16 cellular contexts compared by ENCODE assay signal in the genomic region with DNA sequence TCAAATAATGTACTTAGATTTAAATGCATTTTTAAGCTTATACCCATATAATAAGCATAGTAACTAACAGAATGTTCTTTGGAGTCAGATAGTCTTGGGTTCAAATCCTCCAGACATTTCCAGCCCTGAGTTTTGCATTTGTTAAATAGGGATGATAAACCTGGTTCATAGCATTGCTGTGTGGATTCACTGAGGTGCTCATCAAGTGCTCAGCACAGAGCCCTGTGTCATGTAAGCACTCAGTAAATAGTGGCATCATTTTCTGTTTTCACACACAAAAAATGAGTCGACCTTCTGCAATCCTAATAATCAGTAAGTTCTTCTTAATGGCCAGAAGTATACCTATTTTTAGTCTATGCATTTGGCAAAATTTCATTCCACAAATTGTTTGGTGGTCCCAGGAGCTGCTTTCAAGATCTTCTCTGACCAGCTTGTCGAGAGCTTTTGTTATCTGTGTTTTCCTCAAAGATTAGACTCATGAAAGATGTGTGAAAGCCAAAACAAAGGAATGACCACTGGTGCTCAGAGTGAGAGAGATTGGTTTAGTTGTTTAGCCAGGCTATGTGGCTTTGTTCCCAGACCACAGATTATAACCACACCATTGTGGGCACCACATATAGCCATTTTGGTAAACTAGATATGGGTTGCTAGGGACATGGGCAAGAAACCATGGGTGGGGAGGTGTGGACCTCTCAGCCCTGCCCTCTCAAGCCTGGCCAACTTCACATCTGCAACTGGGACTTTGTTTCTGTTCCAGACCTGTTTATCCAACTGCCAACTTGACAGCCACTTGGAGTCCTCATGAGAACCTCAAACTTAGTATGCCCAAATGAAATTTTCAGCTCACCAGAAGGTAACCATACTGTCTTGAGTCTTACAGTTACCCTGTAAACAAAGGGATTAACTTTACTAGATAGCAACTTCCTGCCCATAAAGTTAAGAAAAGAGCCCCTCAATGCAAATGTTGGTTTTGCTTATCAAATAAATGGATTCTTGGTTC. TPM values are rescaled to one million over a fixed set of nuclear protein-coding genes. Genes with fewer than 3 reads are reported as not detected.
DNase-seq lines count a peak whose midpoint lies in the region; ATAC-seq and TF ChIP-seq lines count a peak whose summit lies in the region.
"Had no signal": no experiment of that assay in that cellular context is flagged by ENCODE, and none has a peak within 500 bp of the region (broad histone marks: within the 10 kb centered on the region; RNA-seq: fewer than 3 reads in every experiment).

No MANE protein-coding gene starts in this region.

- H3K27ac ChIP-seq in CD8-positive, alpha-beta memory T cell (ENCODE audit: low read depth, low read length): peak overlapping the region; percentile 17
- H3K27ac ChIP-seq in HUES64 (ENCODE audit: low read depth, low read length) (peak overlapping the region; percentile 62; the same call in 1 of the 2 replicates), endodermal cell (ENCODE audit: low read depth, low read length) (no peak overlapping the region), right atrium auricular region (no peak overlapping the region)

- no peaks in the 10 kb centered on the region for H3K9me3 Mint-ChIP-seq in CD8-positive, alpha-beta memory T cell
- peaks cover 7% of the 10 kb centered on the region for H3K9me3 Mint-ChIP-seq in endodermal cell
- H3K9me3 Mint-ChIP-seq: IgD-negative memory B cell had no signal

- H3K9ac ChIP-seq in HUES64 (ENCODE audit: low read depth, low read length): no peak overlapping the region
- H3K9ac ChIP-seq in endodermal cell (ENCODE audit: extremely low read depth, low read length, poor library complexity, severe bottlenecking): peak overlapping the region; percentile 67

- POLR2A ChIA-PET in CD8-positive, alpha-beta memory T cell (lab: Charles Lee): interaction anchor here (1.9 kb wide), 1 partner anchor 13 kb away, joined by 4 read pairs; no protein-coding TSS in a partner anchor

- TF ChIP-seq CTCF in endodermal cell (conservative IDR thresholded peaks at IDR 0.05): no peak
- TF ChIP-seq CTCF in right atrium auricular region (IDR thresholded peaks at IDR 0.05): no peak

- H3K27me3 Mint-ChIP-seq in CD8-positive, alpha-beta memory T cell: peaks cover 0 to 4% of the 10 kb centered on the region in 2 donors
- no peaks in the 10 kb centered on the region for H3K27me3 Mint-ChIP-seq in endodermal cell (ENCODE audit: insufficient read depth)
- H3K27me3 Mint-ChIP-seq: IgD-negative memory B cell had no signal

- peaks cover 0 to 16% (median 9%) of the 10 kb centered on the region in 3 donors for H3K4me1 Mint-ChIP-seq in CD8-positive, alpha-beta memory T cell
- H3K4me1 Mint-ChIP-seq in endodermal cell: peaks cover 44% of the 10 kb centered on the region

- WGBS in HUES64: 84% methylated on average over 2 of the region's 2 CpGs
- WGBS in endodermal cell (ENCODE audit: insufficient coverage in 1 of 2, insufficient read length in 1 of 2), 2 experiments: 24 to 56% methylated on average over 1 to 2 of the region's 2 CpGs

- H3K27ac Mint-ChIP-seq in CD8-positive, alpha-beta memory T cell: no peak overlapping the region
- H3K27ac Mint-ChIP-seq in endodermal cell: peak overlapping the region; percentile 98
- H3K27ac Mint-ChIP-seq: IgD-negative memory B cell had no signal

- H3K4me3 ChIP-seq in CD8-positive, alpha-beta memory T cell (ENCODE audit: low read length): no peak overlapping the region
- H3K4me3 ChIP-seq in HUES64 (ENCODE audit: low read length) (no peak overlapping the region), endodermal cell (ENCODE audit: low read length) (peak overlapping the region; percentile 17), right atrium auricular region (no peak overlapping the region)

- no peak for DNase-seq in CD8-positive, alpha-beta memory T cell
- DNase-seq in OCI-M1 (lab: John Stamatoyannopoulos, UW): peak; percentile 76
- peak; percentile 68 for DNase-seq in endodermal cell
- no peak for DNase-seq in hippocampal formation (lab: John Stamatoyannopoulos, UW)
- DNase-seq in right atrium auricular region (ENCODE audit: low spot score): no peak
- DNase-seq: Calu3, DMS79, NCI-H1105 treated with DMSO at 0.1 percent for 48 hours, NCI-H187 treated with DMSO at 0.1 percent for 48 hours, NCI-H510A, SHP77 treated with DMSO at 0.1 percent for 48 hours had no signal

- CTCF ChIA-PET in CD8-positive, alpha-beta memory T cell (lab: Charles Lee): interaction anchor here (0.5 kb wide), 1 partner anchor 43 kb away, joined by 3 read pairs; no protein-coding TSS in a partner anchor

- ATAC-seq in HG03521 (IDR thresholded peaks at IDR 0.05; ENCODE audit: unreplicated experiment) (no peak), HG03095 (IDR thresholded peaks at IDR 0.05; ENCODE audit: unreplicated experiment) (no peak)

- no peaks in the 10 kb centered on the region for H3K36me3 ChIP-seq in CD8-positive, alpha-beta memory T cell (ENCODE audit: insufficient read depth, low read length)
- no peaks in the 10 kb centered on the region for H3K36me3 ChIP-seq in HUES64 (ENCODE audit: insufficient read depth, low read length)
- H3K36me3 ChIP-seq in endodermal cell (ENCODE audit: control insufficient read depth, insufficient read depth, low read length): no peaks in the 10 kb centered on the region
- H3K36me3 ChIP-seq in right atrium auricular region: no peaks in the 10 kb centered on the region

- no peaks in the 10 kb centered on the region for H3K9me3 ChIP-seq in CD8-positive, alpha-beta memory T cell (ENCODE audit: low read length)
- no peaks in the 10 kb centered on the region for H3K9me3 ChIP-seq in HUES64 (ENCODE audit: insufficient read depth, low read depth, low read length)
- H3K9me3 ChIP-seq in endodermal cell (ENCODE audit: control insufficient read depth, low read length): no peaks in the 10 kb centered on the region
- peaks cover 0 to 4% of the 10 kb centered on the region in 2 donors for H3K9me3 ChIP-seq in right atrium auricular region

- H3K4me3 Mint-ChIP-seq in CD8-positive, alpha-beta memory T cell: no peak overlapping the region
- H3K4me3 Mint-ChIP-seq in endodermal cell: no peak overlapping the region

- H3K27me3 ChIP-seq in CD8-positive, alpha-beta memory T cell (ENCODE audit: insufficient read depth, low read length, poor library complexity, severe bottlenecking): no peaks in the 10 kb centered on the region
- H3K27me3 ChIP-seq in HUES64 (ENCODE audit: insufficient read depth, low read length) (no peaks in the 10 kb centered on the region), endodermal cell (ENCODE audit: control insufficient read depth, insufficient read depth, low read length, poor library complexity, severe bottlenecking) (no peaks in the 10 kb centered on the region), right atrium auricular region (no peaks in the 10 kb centered on the region)

- no peaks in the 10 kb centered on the region for H3K4me1 ChIP-seq in CD8-positive, alpha-beta memory T cell (ENCODE audit: insufficient read depth, low read length)
- H3K4me1 ChIP-seq in HUES64 (ENCODE audit: insufficient read depth, low read length): no peaks in the 10 kb centered on the region
- H3K4me1 ChIP-seq in endodermal cell (ENCODE audit: control insufficient read depth, insufficient read depth, low read length): peaks cover 11% of the 10 kb centered on the region
- H3K4me1 ChIP-seq in right atrium auricular region: no peaks in the 10 kb centered on the region

- no peaks in the 10 kb centered on the region for H3K36me3 Mint-ChIP-seq in CD8-positive, alpha-beta memory T cell
- peaks cover 3% of the 10 kb centered on the region for H3K36me3 Mint-ChIP-seq in endodermal cell (ENCODE audit: low read depth)

RNA-seq across cellular contexts. Expression of gene DOCK8, which starts 45.0 kb away (rescaled TPM):
- 100 to 1,000 TPM; 136 to 141 TPM for total RNA-seq in CD8-positive, alpha-beta memory T cell
- 71.6 TPM for polyA plus RNA-seq in CD8-positive, alpha-beta memory T cell
- 0.85 TPM for polyA plus RNA-seq in HUES64 (2013, experiment 1 of 2)
- polyA plus RNA-seq in HUES64 (2013, experiment 2 of 2): 1.1 TPM
- 10 to 100 TPM; 26.9 to 28.1 TPM for total RNA-seq in endodermal cell
- polyA plus RNA-seq in endodermal cell (2013, experiment 1 of 2): 5.0 TPM
- polyA plus RNA-seq in endodermal cell (2013, experiment 2 of 2): 4.1 TPM
- total RNA-seq in right atrium auricular region: 1 to 10 TPM; 5.2 to 9.5 TPM
- total RNA-seq: A673 had no signal

Comparison
In these comparisons a context has a peak if more than half of its experiments do, and no peak if none do; other contexts are left out.
1. DNase-seq: peak in OCI-M1 (single experiment) and endodermal cell (single experiment); none in CD8-positive, alpha-beta memory T cell (0 of 5), hippocampal formation (0 of 2) and right atrium auricular region (single experiment).
2. H3K27ac ChIP-seq: peak in CD8-positive, alpha-beta memory T cell (single experiment) and HUES64 (single experiment); none in endodermal cell (single experiment) and right atrium auricular region (0 of 2).
3. RNA of gene DOCK8, which starts 45.0 kb away (total RNA-seq): 136 to 141 TPM in CD8-positive, alpha-beta memory T cell; 26.9 to 28.1 TPM in endodermal cell and 5.2 to 9.5 TPM in right atrium auricular region; every median in the first group is over 4 times any median in the second.